Comparison of ENCODE assay signal across 35 cellular contexts in the genomic region with DNA sequence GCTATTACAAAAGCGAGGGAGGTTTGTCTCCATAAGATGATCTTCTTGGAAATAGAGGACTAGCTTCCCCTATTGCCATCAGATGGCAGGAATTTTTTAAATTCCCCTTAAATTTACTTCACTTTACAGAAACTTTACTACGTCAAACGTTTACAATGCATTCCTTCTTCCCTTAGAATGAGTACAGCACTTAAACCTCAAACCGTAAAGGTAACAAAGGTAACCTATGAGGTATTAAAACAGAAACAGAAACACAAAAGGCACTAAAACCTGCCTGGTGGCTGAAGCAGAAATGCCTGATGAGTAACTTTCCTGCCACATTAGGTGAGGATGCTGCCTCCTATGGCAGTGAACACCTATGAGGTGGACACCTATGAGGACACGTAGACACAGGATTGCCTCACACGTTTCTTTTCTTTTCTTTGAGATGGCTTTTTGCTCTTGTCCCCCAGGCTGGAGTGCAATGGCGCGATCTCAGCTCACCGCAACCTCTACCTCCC. TPM values are rescaled to one million over a fixed set of nuclear protein-coding genes. Genes with fewer than 3 reads are reported as not detected.
"Had no signal": no experiment of that assay in that cellular context is flagged by ENCODE, and none has a peak within 500 bp of the region (broad histone marks: within the 10 kb centered on the region; RNA-seq: fewer than 3 reads in every experiment).

No MANE protein-coding gene starts in this region.

- H3K4me1 ChIP-seq: adrenal gland, body of pancreas, breast epithelium had no signal

- H3K27me3 ChIP-seq: adrenal gland, body of pancreas, brain microvascular endothelial cell, breast epithelium, cardiac muscle cell had no signal

- H3K27ac ChIP-seq: adrenal gland, body of pancreas, brain microvascular endothelial cell, breast epithelium, cardiac muscle cell had no signal

- ATAC-seq: activated naive CD4-positive, alpha-beta T cell treated with anti-CD3 and anti-CD28 coated beads, Interleukin-2, amount 50 U/mL, for 72 hours; activated naive CD8-positive, alpha-beta T cell treated with anti-CD3 and anti-CD28 coated beads, Interleukin-2, amount 50 U/mL, for 24 hours; activated T-cell treated with anti-CD3 and anti-CD28 coated beads, Interleukin-2, amount 50 U/mL, for 4 hours; activated T-cell treated with anti-CD3 and anti-CD28 coated beads, Interleukin-2, amount 50 U/mL, for 72 hours; activated T-helper 17 cell treated with anti-CD3 and anti-CD28 coated beads, Interleukin-2, amount 50 U/mL, for 72 hours; body of pancreas had no signal

- H3K36me3 ChIP-seq: adrenal gland, brain microvascular endothelial cell, breast epithelium, cardiac muscle cell had no signal

- H3K4me3 ChIP-seq: adrenal gland, body of pancreas, breast epithelium, cardiac muscle cell had no signal

- DNase-seq: activated effector memory CD4-positive, alpha-beta T cell treated with anti-CD3 and anti-CD28 coated beads, Interleukin-2, amount 50 U/mL, for 16 hours; activated effector memory CD4-positive, alpha-beta T cell treated with Interleukin-2 at 50 U/mL for 16 hours; activated gamma-delta T cell; activated gamma-delta T cell treated with Interleukin-2 at 50 U/mL for 16 hours; activated naive CD4-positive, alpha-beta T cell; activated naive CD4-positive, alpha-beta T cell treated with anti-CD3 and anti-CD28 coated beads for 36 hours; activated naive CD4-positive, alpha-beta T cell treated with anti-CD3 and anti-CD28 coated beads, Interleukin-2, amount 10 ng/mL, durations not matched to agents 7 days and 5 days; activated naive CD4-positive, alpha-beta T cell treated with anti-CD3 and anti-CD28 coated beads, Interleukin-2, amount 50 U/mL, for 16 hours; activated naive CD4-positive, alpha-beta T cell treated with Interleukin-2 at 50 U/mL for 16 hours; activated naive CD8-positive, alpha-beta T cell treated with anti-CD3 and anti-CD28 coated beads for 36 hours; activated naive CD8-positive, alpha-beta T cell treated with anti-CD3 and anti-CD28 coated beads, Interleukin-2, amount 10 ng/mL, durations not matched to agents 7 days and 5 days; activated naive CD8-positive, alpha-beta T cell treated with anti-CD3 and anti-CD28 coated beads, Interleukin-2, amount 50 U/mL, for 24 hours; activated T-cell treated with anti-CD3 and anti-CD28 coated beads for 4 hours; activated T-cell treated with anti-CD3 and anti-CD28 coated beads, Interleukin-2, amount 50 U/mL, for 1 hour; activated T-cell treated with anti-CD3 and anti-CD28 coated beads, Interleukin-2, amount 50 U/mL, for 24 hours; activated T-cell treated with anti-CD3 and anti-CD28 coated beads, Interleukin-2, amount 50 U/mL, for 4 hours; activated T-cell treated with anti-CD3 and anti-CD28 coated beads, Interleukin-2, amount 50 U/mL, for 48 hours; activated T-cell treated with anti-CD3 and anti-CD28 coated beads, Interleukin-2, amount 50 U/mL, for 72 hours; adrenal gland; amniotic stem cell; amygdala; anterior cingulate cortex; aorta; body of pancreas; brain microvascular endothelial cell; caudate nucleus; central memory CD4-positive, alpha-beta T cell; cerebellar nuclear complex had no signal

- H3K9me3 ChIP-seq: adrenal gland, body of pancreas, breast epithelium had no signal

RNA-seq across cellular contexts. Expression of gene DIO2, which starts 25.0 kb away (rescaled TPM):
- total RNA-seq: activated naive CD4-positive, alpha-beta T cell treated with anti-CD3 and anti-CD28 coated beads for 36 hours; activated naive CD8-positive, alpha-beta T cell treated with anti-CD3 and anti-CD28 coated beads for 36 hours; activated naive CD8-positive, alpha-beta T cell treated with anti-CD3 and anti-CD28 coated beads, Interleukin-2, amount 10 ng/mL, durations not matched to agents 7 days and 5 days; activated T-cell treated with anti-CD3 and anti-CD28 coated beads, Interleukin-2, amount 50 U/mL, for 4 hours; activated T-helper 1 cell treated with anti-CD3 and anti-CD28 coated beads, Interleukin-12 subunit alpha, Interleukin-12 subunit beta, Interleukin-2, Interleukin-4 antibody, amounts not matched to agents 30 ng/mL and 10 ng/mL and 1 ng/mL, durations not matched to agents 14 hours and 24 hours and 36 hours; activated T-helper 2 cell treated with anti-CD3 and anti-CD28 coated beads, Interferon-gamma antibody, Interleukin-2, Interleukin-4, amounts not matched to agents 10 μg/mL and 5 μg/mL and 100 μg/mL, durations not matched to agents 14 hours and 24 hours and 36 hours; bronchial epithelial cell had no signal
